In the genomic region with DNA sequence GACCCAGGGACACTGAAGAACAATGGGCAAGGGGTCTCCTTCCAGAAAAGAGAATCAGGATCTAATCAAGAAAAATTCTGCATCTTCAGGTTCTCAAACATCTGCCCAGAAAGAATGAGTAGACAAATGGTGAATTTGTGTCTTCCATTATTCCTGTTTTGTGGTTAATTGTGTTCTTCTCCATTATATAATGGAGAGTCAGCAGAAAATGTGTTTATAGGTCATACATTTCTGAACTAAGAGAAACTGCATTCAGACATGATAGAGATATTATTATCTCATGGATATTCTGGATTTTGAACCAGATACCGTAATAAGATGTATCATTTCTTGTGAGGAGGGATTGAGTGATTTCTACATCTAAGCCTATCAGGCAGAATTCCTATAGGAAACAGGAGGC, we compare ENCODE assay signal across 29 cellular contexts.
"Had no signal": no experiment of that assay in that cellular context is flagged by ENCODE, and none has a peak within 500 bp of the region (broad histone marks: within the 10 kb centered on the region; RNA-seq: fewer than 3 reads in every experiment).

No MANE protein-coding gene starts in this region.

- H3K4me3 Mint-ChIP-seq: dendritic cell treated with granulocyte-macrophage colony-stimulating factor and Interleukin-4, amounts not matched to agents 40 ng/mL and 50 ng/mL, for 4 days; effector memory CD8-positive, alpha-beta T cell; endodermal cell had no signal

- FAIRE-seq: colon, endometrium, endothelial cell of umbilical vein, frontal cortex had no signal

- H3K27me3 Mint-ChIP-seq: effector memory CD8-positive, alpha-beta T cell had no signal

- H3K4me1 ChIP-seq: colonic mucosa, esophagus muscularis mucosa, esophagus squamous epithelium, foreskin keratinocyte, gastrocnemius medialis, gastroesophageal sphincter, heart left ventricle, heart right ventricle had no signal

- H3K27ac ChIP-seq: colonic mucosa, coronary artery, dorsolateral prefrontal cortex, epithelial cell of prostate, esophagus muscularis mucosa, esophagus squamous epithelium, foreskin keratinocyte, gastrocnemius medialis, gastroesophageal sphincter, heart left ventricle, heart right ventricle had no signal

- DNase-seq: colonic mucosa; cortex of kidney; dermis blood vessel endothelial cell; dorsolateral prefrontal cortex; effector CD4-positive, alpha-beta T cell; effector CD8-positive, alpha-beta T cell; effector memory CD4-positive, alpha-beta T cell; effector memory CD8-positive, alpha-beta T cell; endodermal cell; erythroblast; esophagus squamous epithelium; foreskin fibroblast; foreskin keratinocyte; foreskin melanocyte; gastrocnemius medialis; glutamatergic neuron; head of caudate nucleus; heart left ventricle; heart right ventricle had no signal

- ATAC-seq: effector memory CD8-positive, alpha-beta T cell; esophagus mucosa; foreskin keratinocyte; gastrocnemius medialis; gastroesophageal sphincter; heart left ventricle; heart right ventricle had no signal

- H3K27ac Mint-ChIP-seq: dendritic cell treated with granulocyte-macrophage colony-stimulating factor and Interleukin-4, amounts not matched to agents 40 ng/mL and 50 ng/mL, for 4 days; effector memory CD8-positive, alpha-beta T cell; endodermal cell had no signal

- H3K4me3 ChIP-seq: colonic mucosa, coronary artery, dorsolateral prefrontal cortex, esophagus muscularis mucosa, esophagus squamous epithelium, gastrocnemius medialis, gastroesophageal sphincter, heart left ventricle, heart right ventricle had no signal

- H3K36me3 ChIP-seq: colonic mucosa, esophagus muscularis mucosa, esophagus squamous epithelium, gastrocnemius medialis, gastroesophageal sphincter, heart left ventricle, heart right ventricle had no signal

- H3K27me3 ChIP-seq: colonic mucosa, dorsolateral prefrontal cortex, esophagus muscularis mucosa, esophagus squamous epithelium, foreskin keratinocyte, gastrocnemius medialis, gastroesophageal sphincter, heart left ventricle, heart right ventricle had no signal

- H3K9me3 ChIP-seq: colonic mucosa, gastrocnemius medialis had no signal
